Comparison of ENCODE assay signal across 8 cellular contexts in the genomic region with DNA sequence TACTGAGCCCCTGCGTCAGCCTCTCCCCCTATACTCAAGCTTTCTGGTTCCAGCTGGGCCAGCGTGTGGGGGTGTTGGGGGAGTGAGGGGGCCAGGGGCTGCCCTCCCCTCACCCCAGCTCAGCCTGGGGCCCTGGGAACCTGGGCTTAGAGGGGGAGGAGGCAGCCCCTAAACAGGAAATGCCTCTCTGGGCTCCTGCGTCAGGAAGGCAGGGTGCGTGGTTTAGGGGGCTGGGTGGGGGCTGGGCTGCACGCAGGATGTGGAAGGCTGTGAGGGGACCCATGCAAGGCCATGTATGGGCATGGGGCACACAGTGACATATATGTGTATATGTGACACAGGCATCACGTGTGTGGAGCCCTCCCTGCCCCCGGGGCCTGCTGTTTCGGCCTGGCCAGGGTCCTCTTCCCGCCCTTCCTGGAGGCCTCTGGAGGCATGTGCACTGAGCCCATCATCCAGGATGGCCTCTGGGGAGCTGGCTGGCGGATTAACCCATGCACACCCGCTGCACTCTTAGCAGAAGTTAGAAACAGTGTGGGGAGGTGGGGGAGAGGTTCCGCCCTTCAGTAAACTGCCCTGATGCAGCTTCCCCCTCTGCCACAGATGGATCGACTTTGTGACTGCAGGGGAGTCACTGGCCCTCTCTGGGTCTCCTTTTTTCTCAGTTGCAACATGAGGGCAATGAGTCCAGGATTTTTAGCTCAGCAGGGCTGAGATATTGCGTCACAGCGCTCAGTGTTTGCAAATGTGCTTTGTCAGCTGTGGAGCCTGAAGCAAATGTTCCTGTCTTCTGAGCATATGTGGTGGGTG. TPM values are rescaled to one million over a fixed set of nuclear protein-coding genes. Genes with fewer than 3 reads are reported as not detected.
DNase-seq lines count a peak whose midpoint lies in the region; TF ChIP-seq lines count a peak whose summit lies in the region.

No MANE protein-coding gene starts in this region.

- H3K18ac ChIP-seq in H9 (ENCODE audit: insufficient read length, low read depth, low read length), result peak overlapping the region; percentile 69
- peak overlapping the region; percentile 96 to 99 for H3K18ac ChIP-seq in mesenchymal stem cell (ENCODE audit: low read depth in 1 of 2, low read length in 2 of 2)

- H2AK5ac ChIP-seq in H9 (ENCODE audit: insufficient read length, low read length), result no peak overlapping the region
- H2AK5ac ChIP-seq in mesenchymal stem cell (ENCODE audit: low read length, severe bottlenecking), result peak overlapping the region; percentile 45

- H3K27me3 ChIP-seq in H9 (ENCODE audit: insufficient read depth, low read length) (no peaks in the 10 kb centered on the region), mesenchymal stem cell (ENCODE audit: control insufficient read depth in 1 of 2, insufficient read depth in 1 of 2, low read length in 2 of 2) (no peaks in the 10 kb centered on the region), tibial nerve (peaks cover 0 to 5% of the 10 kb centered on the region in 2 donors)

- H2BK5ac ChIP-seq in H9 (ENCODE audit: insufficient read length, low read length), result no peak overlapping the region
- H2BK5ac ChIP-seq in mesenchymal stem cell (ENCODE audit: low read depth, low read length, poor library complexity, severe bottlenecking), result no peak overlapping the region

- H3K4me2 ChIP-seq in H9 (ENCODE audit: insufficient read depth, insufficient read length, low read length) (peak overlapping the region; percentile 7), mesenchymal stem cell (ENCODE audit: low read length, poor library complexity, severe bottlenecking) (no peak overlapping the region)

- no peak overlapping the region; the same call in 1 of the 2 replicates for H3K14ac ChIP-seq in H9 (ENCODE audit: insufficient read depth, low read length)
- peak overlapping the region in 1 of 2 experiments; percentile 96 for H3K14ac ChIP-seq in mesenchymal stem cell (ENCODE audit: low read length in 2 of 2)

- H3K27me3 Mint-ChIP-seq in H9 (ENCODE audit: low read depth) (peaks cover 29% of the 10 kb centered on the region), chondrocyte (ENCODE audit: low read depth) (no peaks in the 10 kb centered on the region)

- TF ChIP-seq CTCF in H9 (conservative IDR thresholded peaks at IDR 0.05) (no peak), chondrocyte (IDR thresholded peaks at IDR 0.05) (no peak), tibial nerve (IDR thresholded peaks at IDR 0.05) (no peak), GM13976 (IDR thresholded peaks at IDR 0.05; ENCODE audit: borderline replicate concordance, control extremely low read depth, extremely low read depth, insufficient read depth, missing control alignments) (no peak)

- no peak overlapping the region for H2BK15ac ChIP-seq in H9 (ENCODE audit: low read depth, low read length)
- peak overlapping the region; percentile 77 for H2BK15ac ChIP-seq in mesenchymal stem cell (ENCODE audit: low read depth, poor library complexity, severe bottlenecking)

- no peak overlapping the region for H2BK120ac ChIP-seq in H9 (ENCODE audit: low read depth, low read length, poor library complexity, severe bottlenecking)
- H2BK120ac ChIP-seq in mesenchymal stem cell (ENCODE audit: low read depth, low read length), result peak overlapping the region; percentile 99

- H3K36me3 Mint-ChIP-seq in H9 (ENCODE audit: insufficient read depth in 1 of 3, low read depth in 3 of 3), result peaks cover 8 to 18% (median 16%) of the 10 kb centered on the region in 3 experiments
- peaks cover 3% of the 10 kb centered on the region for H3K36me3 Mint-ChIP-seq in chondrocyte (ENCODE audit: low read depth)

- TF ChIP-seq EP300 in tibial nerve (IDR thresholded peaks at IDR 0.05), result peak in 1 of 2 donors; percentile 58

- no peak overlapping the region for H3K4ac ChIP-seq in H9 (ENCODE audit: low read depth, low read length)
- peak overlapping the region; percentile 95 to 96 for H3K4ac ChIP-seq in mesenchymal stem cell (ENCODE audit: low read depth in 1 of 2, low read length in 2 of 2)

- H2BK12ac ChIP-seq in H9 (ENCODE audit: insufficient read length, low read depth, low read length) (no peak overlapping the region), mesenchymal stem cell (ENCODE audit: low read length in 2 of 2) (peak overlapping the region; percentile 98 to 99)

- H4K20me1 ChIP-seq in H9 (ENCODE audit: control insufficient read depth, insufficient read depth, insufficient read length), result no peaks in the 10 kb centered on the region

- H3K79me1 ChIP-seq in H9 (ENCODE audit: insufficient read depth, low read depth, low read length, poor library complexity, severe bottlenecking), result no peaks in the 10 kb centered on the region
- H3K79me1 ChIP-seq in mesenchymal stem cell (replicated peaks; ENCODE audit: low read length, poor library complexity, severe bottlenecking), result peaks cover 5% of the 10 kb centered on the region

- H3K36me3 ChIP-seq in mesenchymal stem cell (ENCODE audit: control insufficient read depth in 1 of 2, insufficient read depth in 2 of 2, low read depth in 1 of 2, low read length in 2 of 2) (peaks cover 8 to 17% of the 10 kb centered on the region in 2 experiments), tibial nerve (no peaks in the 10 kb centered on the region)

- H3K27ac Mint-ChIP-seq in H9 (peak overlapping the region in 1 of 3 experiments; percentile 83; a peak in 1 of 7 replicates), chondrocyte (ENCODE audit: unreplicated experiment) (peak overlapping the region; percentile 98)

- H3K9me3 ChIP-seq in H9 (ENCODE audit: control insufficient read depth, low read depth, low read length), result no peaks in the 10 kb centered on the region
- no peaks in the 10 kb centered on the region for H3K9me3 ChIP-seq in mesenchymal stem cell (ENCODE audit: control insufficient read depth, low read length)
- no peaks in the 10 kb centered on the region for H3K9me3 ChIP-seq in tibial nerve

- H3K4me1 ChIP-seq in H9 (ENCODE audit: insufficient read depth, low read length) (peaks cover 2% of the 10 kb centered on the region; the same call in 1 of the 2 replicates), mesenchymal stem cell (ENCODE audit: control insufficient read depth, insufficient read depth, low read depth, low read length) (peaks cover 48% of the 10 kb centered on the region), tibial nerve (peaks cover 0 to 76% (median 37%) of the 10 kb centered on the region in 4 donors)

- TF ChIP-seq POLR2A in tibial nerve (IDR thresholded peaks at IDR 0.05), result no peak

- peak overlapping the region; percentile 42 to 69; a peak in 2 of 5 replicates for H3K4me3 Mint-ChIP-seq in H9
- no peak overlapping the region for H3K4me3 Mint-ChIP-seq in chondrocyte (ENCODE audit: unreplicated experiment)

- H3K4me3 ChIP-seq in mesenchymal stem cell (ENCODE audit: insufficient read depth in 1 of 2, low read depth in 1 of 2, low read length in 2 of 2) (peak overlapping the region in 1 of 2 experiments; percentile 62), tibial nerve (peak overlapping the region in 1 of 4 donors; percentile 57)

- H3K23me2 ChIP-seq in H9 (ENCODE audit: insufficient read length, low read depth, low read length, poor library complexity, severe bottlenecking), result peaks cover 2% of the 10 kb centered on the region

- in situ Hi-C loops in GM13976 (cut with MboI; ENCODE audit: low sequenced_read_pairs, unreplicated experiment), result no loop called here

- no peak overlapping the region for H3T11ph ChIP-seq in H9 (ENCODE audit: low read length)

- no peak overlapping the region for H4K91ac ChIP-seq in H9 (ENCODE audit: insufficient read length, low read depth, low read length)
- H4K91ac ChIP-seq in mesenchymal stem cell (ENCODE audit: low read length), result peak overlapping the region; percentile 100

- H3K79me2 ChIP-seq in H9 (ENCODE audit: insufficient read depth, low read length), result no peaks in the 10 kb centered on the region

- no CpG with 5 or more reads among the region's 15 CpGs for WGBS in H9 (ENCODE audit: extremely low coverage, insufficient read length, low lambda C conversion rate)
- 14% methylated on average over 13 of the region's 15 CpGs for WGBS in mesenchymal stem cell
- 15 to 42% methylated on average over 13 of the region's 15 CpGs for WGBS in tibial nerve, 2 donors

- H4K5ac ChIP-seq in H9 (ENCODE audit: insufficient read length, low read depth, low read length), result no peak overlapping the region

- H3K23ac ChIP-seq in H9 (ENCODE audit: insufficient read length, low read depth, low read length), result no peak overlapping the region
- H3K23ac ChIP-seq in mesenchymal stem cell (ENCODE audit: low read length in 2 of 2), result peak overlapping the region in 1 of 2 experiments; percentile 94

- peak; percentile 66 for DNase-seq in H9
- peak; percentile 96 for DNase-seq in SIG-M5 treated with dmso at 0.1 percent for 504 hours (lab: John Stamatoyannopoulos, UW; ENCODE audit: unreplicated experiment)
- DNase-seq in chondrocyte (ENCODE audit: low spot score), result no peak
- peak; percentile 95 for DNase-seq in mesenchymal stem cell
- peak; percentile 57 to 73 for DNase-seq in tibial nerve (ENCODE audit: low spot score in 2 of 2)
- DNase-seq in GM13976 (ENCODE audit: low spot score), result no peak
- no peak for DNase-seq in SW480 (ENCODE audit: low spot score)
- DNase-seq in A172 (ENCODE audit: low spot score), result no peak

- H2AFZ ChIP-seq in H9 (ENCODE audit: low read length) (no peak overlapping the region), mesenchymal stem cell (ENCODE audit: low read depth, low read length) (peak overlapping the region; percentile 54)

- H3K9ac ChIP-seq in H9 (ENCODE audit: extremely low read depth, insufficient read length, low read length) (no peak overlapping the region), mesenchymal stem cell (ENCODE audit: low read length) (peak overlapping the region; percentile 81)

- H3K27ac ChIP-seq in H9 (ENCODE audit: insufficient read length, low read depth, low read length), result no peak overlapping the region
- peak overlapping the region; percentile 67 for H3K27ac ChIP-seq in mesenchymal stem cell (ENCODE audit: low read length, poor library complexity, severe bottlenecking)
- peak overlapping the region in 3 of 4 donors; percentile 70 to 89 (median 89) for H3K27ac ChIP-seq in tibial nerve

- no peak overlapping the region for H2BK20ac ChIP-seq in H9 (ENCODE audit: low read depth, low read length, poor library complexity, severe bottlenecking)

- peaks cover 23 to 31% of the 10 kb centered on the region in 2 experiments for H3K4me1 Mint-ChIP-seq in H9
- H3K4me1 Mint-ChIP-seq in chondrocyte (ENCODE audit: low read depth), result peaks cover 57% of the 10 kb centered on the region

- peaks cover 14 to 20% of the 10 kb centered on the region in 2 experiments for H3K9me3 Mint-ChIP-seq in H9
- peaks cover 3% of the 10 kb centered on the region for H3K9me3 Mint-ChIP-seq in chondrocyte (ENCODE audit: low read depth)

- H4K8ac ChIP-seq in H9 (replicated peaks; ENCODE audit: insufficient read length, low read depth, low read length) (no peak overlapping the region), mesenchymal stem cell (ENCODE audit: low read length) (peak overlapping the region; percentile 95)

- no peak overlapping the region for H3K56ac ChIP-seq in H9 (ENCODE audit: insufficient read length, low read depth, low read length)

RNA-seq across cellular contexts. Expression of a gene that starts 1.1 kb away (rescaled TPM):
- total RNA-seq in H9 (2021) (1.3 and 1.5 TPM in 2 replicates), chondrocyte (44.5 to 113 TPM (median 109 TPM) in 3 replicates), tibial nerve (10 to 100 TPM; 29.9 to 69.7 (median 47.3) TPM)
- 318 TPM for polyA plus RNA-seq in mesenchymal stem cell (2013, experiment 1 of 2)
- polyA plus RNA-seq in mesenchymal stem cell (2013, experiment 2 of 2), result 313 TPM
- not detected in 2 replicates for total RNA-seq in A172 (2014; rRNA removed; shearing (Covaris generic))

RNA-seq across cellular contexts. Expression of a gene that starts 18.3 kb away (rescaled TPM):
- total RNA-seq in H9 (2021) (5.4 and 5.5 TPM in 2 replicates), chondrocyte (7.1 to 7.7 TPM (median 7.2 TPM) in 3 replicates), tibial nerve (10 to 100 TPM in 1 of 4 donors, 1 to 10 TPM in 3; 2.4 to 14.1 (median 4.1) TPM)
- polyA plus RNA-seq in mesenchymal stem cell (2013, experiment 1 of 2), result 29.1 TPM
- polyA plus RNA-seq in mesenchymal stem cell (2013, experiment 2 of 2), result 26.9 TPM
- 15.6 and 15.7 TPM in 2 replicates for total RNA-seq in A172 (2014; rRNA removed; shearing (Covaris generic))

RNA-seq across cellular contexts. Expression of a gene that starts 26.3 kb away (rescaled TPM):
- total RNA-seq in H9 (2021), result 1.2 and 1.4 TPM in 2 replicates
- total RNA-seq in chondrocyte, result 2.0 to 4.7 TPM (median 4.3 TPM) in 3 replicates
- 0.44 TPM for polyA plus RNA-seq in mesenchymal stem cell (2013, experiment 1 of 2)
- polyA plus RNA-seq in mesenchymal stem cell (2013, experiment 2 of 2), result 0.38 TPM
- total RNA-seq in tibial nerve, result not detected
- 0.05 TPM in 1 of 2 replicates, not detected in the other for total RNA-seq in A172 (2014; rRNA removed; shearing (Covaris generic))

RNA-seq across cellular contexts. Expression of a gene that starts 26.9 kb away (rescaled TPM):
- total RNA-seq in H9 (2021) (50.1 and 50.5 TPM in 2 replicates), chondrocyte (22.4 to 23.6 TPM (median 23.3 TPM) in 3 replicates), tibial nerve (10 to 100 TPM; 27.2 to 44.7 (median 34.8) TPM)
- polyA plus RNA-seq in mesenchymal stem cell (2013, experiment 1 of 2), result 37.1 TPM
- 35.4 TPM for polyA plus RNA-seq in mesenchymal stem cell (2013, experiment 2 of 2)
- total RNA-seq in A172 (2014; rRNA removed; shearing (Covaris generic)), result 95.8 and 104 TPM in 2 replicates

RNA-seq across cellular contexts. Expression of a gene that starts 29.0 kb away (rescaled TPM):
- total RNA-seq in H9 (2021), result 64.3 and 71.6 TPM in 2 replicates
- 180 to 193 TPM (median 187 TPM) in 3 replicates for total RNA-seq in chondrocyte
- 314 TPM for polyA plus RNA-seq in mesenchymal stem cell (2013, experiment 1 of 2)
- 328 TPM for polyA plus RNA-seq in mesenchymal stem cell (2013, experiment 2 of 2)
- 100 to 1,000 TPM in 2 of 4 donors, 10 to 100 TPM in 2; 76.0 to 143 (median 90.6) TPM for total RNA-seq in tibial nerve
- 86.1 and 109 TPM in 2 replicates for total RNA-seq in A172 (2014; rRNA removed; shearing (Covaris generic))

Comparison
In these comparisons a context has a peak if more than half of its experiments do, and no peak if none do; other contexts are left out.
1. DNase-seq: peak in H9 (single experiment), SIG-M5 treated with dmso at 0.1 percent for 504 hours (single experiment), mesenchymal stem cell (single experiment) and tibial nerve (2 of 2); none in chondrocyte (single experiment), GM13976 (single experiment), SW480 (single experiment) and A172 (single experiment).
2. RNA of a gene that starts 1.1 kb away (total RNA-seq): 44.5 to 113 TPM in chondrocyte and 29.9 to 69.7 TPM in tibial nerve; 1.3 to 1.5 TPM in H9 and not detected in A172; every median in the first group is over 10 times any median in the second.